In the genomic region with DNA sequence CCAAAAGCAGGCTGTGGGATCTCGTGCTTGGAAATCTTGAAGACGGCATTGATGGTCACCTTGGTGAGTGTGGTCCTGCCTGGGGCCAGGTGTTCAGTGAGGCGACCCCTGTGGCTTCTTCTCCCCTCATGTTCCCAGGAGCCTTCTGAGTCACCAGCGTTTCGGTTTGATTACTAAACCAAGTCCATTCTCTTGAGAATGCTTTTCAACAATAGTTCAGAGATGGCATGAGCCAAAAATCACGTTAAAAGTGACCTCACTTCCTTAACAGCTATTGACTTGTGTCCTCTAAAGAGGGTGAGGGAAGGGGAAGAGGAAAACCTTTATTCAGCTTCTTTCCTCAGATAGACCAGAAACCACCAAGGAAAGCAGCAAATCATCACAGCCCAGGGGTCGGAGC, we compare ENCODE assay signal across 10 cellular contexts.
DNase-seq lines count a peak whose midpoint lies in the region; ATAC-seq and TF ChIP-seq lines count a peak whose summit lies in the region.
"Had no signal": no experiment of that assay in that cellular context is flagged by ENCODE, and none has a peak within 500 bp of the region (broad histone marks: within the 10 kb centered on the region; RNA-seq: fewer than 3 reads in every experiment).

No MANE protein-coding gene starts in this region.

- H3K4me1 Mint-ChIP-seq in activated CD8-positive, alpha-beta memory T cell treated with anti-CD3 and anti-CD28 coated beads, Interleukin-2, amount 10 ng/mL, durations not matched to agents 7 days and 5 days = peaks cover 48% of the 10 kb centered on the region
- no peaks in the 10 kb centered on the region for H3K4me1 Mint-ChIP-seq in GM23338

- peaks cover 6% of the 10 kb centered on the region for H3K9me3 Mint-ChIP-seq in activated CD8-positive, alpha-beta memory T cell treated with anti-CD3 and anti-CD28 coated beads, Interleukin-2, amount 10 ng/mL, durations not matched to agents 7 days and 5 days (ENCODE audit: low read depth)
- peaks cover 7% of the 10 kb centered on the region; the same call in 2 of the 3 replicates for H3K9me3 Mint-ChIP-seq in GM23338

- no peaks in the 10 kb centered on the region for H3K27me3 Mint-ChIP-seq in activated CD8-positive, alpha-beta memory T cell treated with anti-CD3 and anti-CD28 coated beads, Interleukin-2, amount 10 ng/mL, durations not matched to agents 7 days and 5 days
- H3K27me3 Mint-ChIP-seq in GM23338 (ENCODE audit: insufficient read depth, low read depth, poor library complexity) = peaks cover 1% of the 10 kb centered on the region

- H3K79me2 ChIP-seq in PC-3 (ENCODE audit: low read length) (no peaks in the 10 kb centered on the region), GM23338 (replicated peaks; ENCODE audit: insufficient read depth) (no peaks in the 10 kb centered on the region)

- no peaks in the 10 kb centered on the region for H3K27me3 ChIP-seq in PC-3 (ENCODE audit: low read length)
- H3K27me3 ChIP-seq in GM23338 (ENCODE audit: insufficient read depth) = no peaks in the 10 kb centered on the region
- H3K27me3 ChIP-seq: sigmoid colon had no signal

- no peaks in the 10 kb centered on the region for H3F3A ChIP-seq in PC-3 (ENCODE audit: low read length, unreplicated experiment)
- no peaks in the 10 kb centered on the region for H3F3A ChIP-seq in GM23338 (replicated peaks; ENCODE audit: low read depth)

- H3K9me2 ChIP-seq in PC-3 (replicated peaks; ENCODE audit: low read length) = no peaks in the 10 kb centered on the region
- H3K9me2 ChIP-seq in GM23338 (ENCODE audit: insufficient read depth) = no peaks in the 10 kb centered on the region

- ATAC-seq in activated CD8-positive, alpha-beta memory T cell treated with anti-CD3 and anti-CD28 coated beads, Interleukin-2, amount 10 ng/mL, durations not matched to agents 7 days and 5 days = peak; percentile 50
- ATAC-seq in HG02759 (IDR thresholded peaks at IDR 0.05; ENCODE audit: unreplicated experiment) = peak; percentile 80
- peak; percentile 32 for ATAC-seq in PC-3
- no peak for ATAC-seq in GM23338
- ATAC-seq in HG03439 (IDR thresholded peaks at IDR 0.05; ENCODE audit: unreplicated experiment) = no peak

- H3K9me3 ChIP-seq in PC-3 (ENCODE audit: low read length) = no peaks in the 10 kb centered on the region

- H4K20me1 ChIP-seq in PC-3 (ENCODE audit: low read length) (no peaks in the 10 kb centered on the region), GM23338 (replicated peaks; ENCODE audit: insufficient read depth) (no peaks in the 10 kb centered on the region)

- H3K27ac Mint-ChIP-seq in activated CD8-positive, alpha-beta memory T cell treated with anti-CD3 and anti-CD28 coated beads, Interleukin-2, amount 10 ng/mL, durations not matched to agents 7 days and 5 days = peak overlapping the region; percentile 81
- no peak overlapping the region for H3K27ac Mint-ChIP-seq in GM23338

- peaks cover 22% of the 10 kb centered on the region for H3K4me1 ChIP-seq in PC-3 (ENCODE audit: insufficient read depth, low read length)
- no peaks in the 10 kb centered on the region for H3K4me1 ChIP-seq in GM23338 (ENCODE audit: insufficient read depth)
- H3K4me1 ChIP-seq: sigmoid colon had no signal

- no peak overlapping the region for H3K4me3 Mint-ChIP-seq in activated CD8-positive, alpha-beta memory T cell treated with anti-CD3 and anti-CD28 coated beads, Interleukin-2, amount 10 ng/mL, durations not matched to agents 7 days and 5 days
- no peak overlapping the region for H3K4me3 Mint-ChIP-seq in GM23338

- CTCF ChIA-PET in activated CD8-positive, alpha-beta memory T cell treated with anti-CD3 and anti-CD28 coated beads, Interleukin-2, amount 10 ng/mL, durations not matched to agents 7 days and 5 days (lab: Charles Lee) = interaction anchor here (1.2 to 1.4 kb wide), 3 partner anchors 15 to 47 kb away, joined by 3 read pairs; no protein-coding TSS in a partner anchor
- CTCF ChIA-PET in PC-3 (lab: Charles Lee) = no interaction called here

- no peak overlapping the region for H2AFZ ChIP-seq in PC-3 (ENCODE audit: low read length)
- no peak overlapping the region for H2AFZ ChIP-seq in GM23338

- H3K4me2 ChIP-seq in PC-3 (ENCODE audit: low read length) = peak overlapping the region; percentile 19; the same call in 1 of the 2 replicates
- no peak overlapping the region for H3K4me2 ChIP-seq in GM23338

- intact Hi-C loops in PC-3 (cut with micrococcal nuclease) = loop anchor here (10.0 kb wide), 1 partner anchor 315 kb away; the partner anchor contains the start of gene GATA3

- H3K4me3 ChIP-seq in PC-3 (ENCODE audit: low read length) = no peak overlapping the region
- no peak overlapping the region for H3K4me3 ChIP-seq in GM23338
- H3K4me3 ChIP-seq: sigmoid colon had no signal

- peak overlapping the region; percentile 91 for H3K27ac ChIP-seq in PC-3 (ENCODE audit: low read length)
- H3K27ac ChIP-seq in GM23338 (ENCODE audit: low read depth) = no peak overlapping the region
- H3K27ac ChIP-seq: sigmoid colon had no signal

- peak overlapping the region; percentile 74 for H3K9ac ChIP-seq in PC-3 (ENCODE audit: low read length)

- BruUV-seq in PC-3 (replicated peaks; lab: Mats Ljungman, UMichigan) = no TSS peak

- H3K36me3 Mint-ChIP-seq in activated CD8-positive, alpha-beta memory T cell treated with anti-CD3 and anti-CD28 coated beads, Interleukin-2, amount 10 ng/mL, durations not matched to agents 7 days and 5 days = peaks cover 21% of the 10 kb centered on the region
- no peaks in the 10 kb centered on the region for H3K36me3 Mint-ChIP-seq in GM23338 (ENCODE audit: low read depth)

- POLR2A ChIA-PET in PC-3 (lab: Charles Lee; ENCODE audit: unreplicated experiment) = no interaction called here

- H3K36me3 ChIP-seq in PC-3 (ENCODE audit: low read depth, low read length) (no peaks in the 10 kb centered on the region), GM23338 (ENCODE audit: insufficient read depth) (no peaks in the 10 kb centered on the region)
- H3K36me3 ChIP-seq: sigmoid colon had no signal

- TF ChIP-seq CTCF in PC-3 (conservative IDR thresholded peaks at IDR 0.05; ENCODE audit: low read depth, low read length) = no peak
- TF ChIP-seq CTCF in GM23338 (conservative IDR thresholded peaks at IDR 0.05; ENCODE audit: low read depth in 2 of 2) = no peak

- DNase-seq in activated CD8-positive, alpha-beta memory T cell treated with anti-CD3 and anti-CD28 coated beads, Interleukin-2, amount 10 ng/mL, durations not matched to agents 7 days and 5 days = peak; percentile 69
- DNase-seq in activated CD8-positive, alpha-beta memory T cell treated with anti-CD3 and anti-CD28 coated beads, Interleukin-2, amount 50 U/mL, for 48 hours = no peak
- DNase-seq in PC-3 (peak; percentile 76), renal cortical epithelial cell (ENCODE audit: low read depth) (peak; percentile 38), GM23338 (ENCODE audit: low spot score) (no peak), DMS114 treated with DMSO at 0.1 percent for 48 hours (lab: John Stamatoyannopoulos, UW; ENCODE audit: unreplicated experiment) (no peak)
- DNase-seq: mesenchymal stem cell, sigmoid colon had no signal

TF ChIP-seq in GM23338, 12 proteins besides CTCF, POLR2A, EP300 and RAD21 (continues in another document):
- no peak for TF ChIP-seq CREB1 (CRISPR knock-in tag; IDR thresholded peaks at IDR 0.05; ENCODE audit: low read depth)
- TF ChIP-seq STAT1 (IDR thresholded peaks at IDR 0.05; ENCODE audit: unreplicated experiment) = no peak

Comparison
In these comparisons a context has a peak if more than half of its experiments do, and no peak if none do; other contexts are left out.
1. DNase-seq: peak in activated CD8-positive, alpha-beta memory T cell treated with anti-CD3 and anti-CD28 coated beads, Interleukin-2, amount 10 ng/mL, durations not matched to agents 7 days and 5 days (single experiment), PC-3 (single experiment) and renal cortical epithelial cell (single experiment); none in activated CD8-positive, alpha-beta memory T cell treated with anti-CD3 and anti-CD28 coated beads, Interleukin-2, amount 50 U/mL, for 48 hours (single experiment), GM23338 (single experiment) and DMS114 treated with DMSO at 0.1 percent for 48 hours (single experiment).
2. ATAC-seq: peak in activated CD8-positive, alpha-beta memory T cell treated with anti-CD3 and anti-CD28 coated beads, Interleukin-2, amount 10 ng/mL, durations not matched to agents 7 days and 5 days (single experiment), HG02759 (single experiment) and PC-3 (single experiment); none in GM23338 (single experiment) and HG03439 (single experiment).